In the genomic region with DNA sequence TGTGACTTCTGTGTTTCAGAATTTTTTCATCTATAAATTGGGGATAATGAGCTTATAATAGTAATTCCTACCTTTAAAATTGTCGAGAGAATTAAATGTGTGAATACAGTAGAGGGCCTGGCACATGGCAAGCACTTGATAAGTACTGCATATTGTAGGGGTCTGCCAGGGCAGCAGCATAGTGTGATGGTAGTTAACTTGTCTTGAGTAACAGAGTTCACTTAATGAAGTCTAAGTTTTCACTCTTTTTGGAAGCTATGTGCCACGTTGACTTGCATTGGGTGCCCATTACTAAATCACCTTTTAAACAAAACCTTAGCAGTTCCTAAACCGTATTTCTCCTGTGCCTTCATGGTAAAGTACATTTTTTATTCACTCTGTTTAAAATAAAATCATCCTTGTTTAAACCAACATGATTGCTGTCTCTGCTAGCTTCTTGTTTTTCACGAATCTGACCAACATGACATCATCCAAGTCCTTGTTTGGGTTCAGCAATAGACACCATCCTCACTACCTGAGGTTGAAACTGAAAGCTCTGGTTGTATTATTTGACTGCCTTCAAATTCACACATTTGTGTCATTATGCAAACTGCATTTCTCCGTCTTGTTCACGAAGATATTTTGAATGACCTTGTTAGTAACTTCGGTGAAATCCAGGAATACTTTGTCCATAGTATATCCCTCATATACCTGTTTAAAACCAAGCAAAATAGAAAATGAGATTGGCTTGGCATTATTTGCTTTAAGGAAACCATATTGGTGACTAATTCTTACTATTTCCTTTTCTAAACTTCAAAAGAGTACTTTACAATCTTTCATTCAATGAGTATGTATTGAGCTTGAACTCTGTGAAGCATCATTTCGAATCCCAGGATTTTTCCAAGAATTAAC, we compare ENCODE assay signal across 13 cellular contexts.
DNase-seq lines count a peak whose midpoint lies in the region; ATAC-seq lines count a peak whose summit lies in the region.
"Had no signal": no experiment of that assay in that cellular context is flagged by ENCODE, and none has a peak within 500 bp of the region (broad histone marks: within the 10 kb centered on the region; RNA-seq: fewer than 3 reads in every experiment).

No MANE protein-coding gene starts in this region.

- H3K27me3 Mint-ChIP-seq in activated T-cell treated with anti-CD3 and anti-CD28 coated beads, Interleukin-2, amount 50 U/mL, for 72 hours (ENCODE audit: low read depth): no peaks in the 10 kb centered on the region

- H3K4me1 Mint-ChIP-seq in activated T-cell treated with anti-CD3 and anti-CD28 coated beads, Interleukin-2, amount 50 U/mL, for 72 hours (ENCODE audit: low read depth): peaks cover 5% of the 10 kb centered on the region

- H3K36me3 Mint-ChIP-seq in activated T-cell treated with anti-CD3 and anti-CD28 coated beads, Interleukin-2, amount 50 U/mL, for 72 hours (ENCODE audit: insufficient read depth in 2 of 2): no peaks in the 10 kb centered on the region

- H3K4me3 Mint-ChIP-seq in activated T-cell treated with anti-CD3 and anti-CD28 coated beads, Interleukin-2, amount 50 U/mL, for 72 hours: no peak overlapping the region

- H3K9me3 Mint-ChIP-seq in activated T-cell treated with anti-CD3 and anti-CD28 coated beads, Interleukin-2, amount 50 U/mL, for 72 hours: peaks cover 0 to 1% of the 10 kb centered on the region in 2 donors

- DNase-seq in activated T-cell treated with anti-CD3 and anti-CD28 coated beads, Interleukin-2, amount 50 U/mL, for 72 hours: peak in 1 of 2 donors; percentile 1
- no peak for DNase-seq in activated T-cell treated with anti-CD3 and anti-CD28 coated beads, Interleukin-2, amount 50 U/mL, for 1 hour
- DNase-seq in NOMO-1 (lab: John Stamatoyannopoulos, UW; ENCODE audit: unreplicated experiment in 2 of 2) (no peak), NCI-H1694 (lab: John Stamatoyannopoulos, UW) (no peak)
- no peak for DNase-seq in stimulated activated CD4-positive, alpha-beta T cell treated with anti-CD3 and anti-CD28 coated beads, Interleukin-2, amount 100 ng/mL, for 48 hours
- DNase-seq in activated effector memory CD4-positive, alpha-beta T cell treated with Interleukin-2 at 50 U/mL for 16 hours: no peak
- DNase-seq: activated CD4-positive, alpha-beta T cell treated with anti-CD3 and anti-CD28 coated beads, Interleukin-2, amount 50 U/mL, for 4 hours; aorta; NCI-H1930; SIG-M5; upper lobe of left lung had no signal

- ATAC-seq in activated T-cell treated with anti-CD3 and anti-CD28 coated beads, Interleukin-2, amount 50 U/mL, for 72 hours (replicated peaks in 1 of 2): peak; percentile 90 to 94
- ATAC-seq in GM21825 (IDR thresholded peaks at IDR 0.05; ENCODE audit: unreplicated experiment) (peak; percentile 99), HG03342 (IDR thresholded peaks at IDR 0.05; ENCODE audit: unreplicated experiment) (peak; percentile 99)

- no peak overlapping the region for H3K27ac Mint-ChIP-seq in activated T-cell treated with anti-CD3 and anti-CD28 coated beads, Interleukin-2, amount 50 U/mL, for 72 hours
